1 cellular context compared by ENCODE assay signal in genomic region chr1:11044086-11044848, GRCh38.
TF ChIP-seq lines count a peak whose summit lies in the region.

No MANE protein-coding gene starts in this region.

TF ChIP-seq in K562, 482 proteins besides CTCF, POLR2A, EP300 and RAD21:
- TF ChIP-seq ZNF239 (CRISPR knock-in tag; IDR thresholded peaks at IDR 0.05) (no peak), E2F3 (CRISPR knock-in tag; IDR thresholded peaks at IDR 0.05) (no peak), ZNF511 (CRISPR knock-in tag; IDR thresholded peaks at IDR 0.05) (0 out of 2 replicates have a peak, but pooled peaks have one; percentile 24), TFAP4 (CRISPR knock-in tag; IDR thresholded peaks at IDR 0.05; ENCODE audit: borderline replicate concordance) (peak; percentile 15; the same call in 1 of the 2 replicates), FOS (IDR thresholded peaks at IDR 0.05; ENCODE audit: extremely low read depth, insufficient read length) (no peak), NONO (IDR thresholded peaks at IDR 0.05; ENCODE audit: low read depth in 2 of 2, low read length in 1 of 2) (no peak), XRCC4 (IDR thresholded peaks at IDR 0.05; ENCODE audit: extremely low read depth, insufficient read depth, insufficient read length) (no peak)
